19 cellular contexts compared by ENCODE assay signal in the genomic region with DNA sequence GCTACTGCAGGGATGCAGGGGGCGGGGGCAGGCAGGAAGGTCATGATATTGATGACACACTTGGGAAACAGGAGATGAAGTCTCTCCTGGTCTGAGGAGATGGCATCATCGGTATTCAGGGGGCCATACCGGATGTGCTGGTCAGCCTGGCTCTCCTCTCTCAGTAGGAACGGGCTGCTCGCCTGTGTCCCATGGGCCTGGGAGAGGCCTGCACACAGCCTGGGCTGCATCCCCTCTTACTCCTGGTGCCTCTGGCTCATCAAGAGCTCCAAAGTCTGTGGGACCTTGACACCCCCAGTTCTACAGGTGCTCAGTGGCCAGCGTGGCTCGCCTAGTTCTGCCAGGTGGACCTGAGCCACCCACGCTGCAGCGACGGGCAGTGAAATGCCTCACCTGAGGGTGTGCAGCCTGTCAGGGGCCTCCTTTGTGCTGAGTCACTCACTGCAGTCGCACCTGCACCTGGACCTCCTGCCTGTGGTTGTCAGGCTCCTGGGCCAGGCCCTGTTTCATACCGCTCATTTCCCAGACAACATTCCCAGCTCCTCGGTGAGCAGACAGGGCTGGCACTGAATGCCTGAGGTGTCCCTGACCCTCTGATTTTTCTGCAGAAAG. TPM values are rescaled to one million over a fixed set of nuclear protein-coding genes. Genes with fewer than 3 reads are reported as not detected.
DNase-seq lines count a peak whose midpoint lies in the region; ATAC-seq and TF ChIP-seq lines count a peak whose summit lies in the region.
"Had no signal": no experiment of that assay in that cellular context is flagged by ENCODE, and none has a peak within 500 bp of the region (broad histone marks: within the 10 kb centered on the region; RNA-seq: fewer than 3 reads in every experiment).

No MANE protein-coding gene starts in this region.

- H3K9me3 Mint-ChIP-seq in activated T-cell treated with anti-CD3 and anti-CD28 coated beads, Interleukin-2, amount 50 U/mL, for 24 hours, result no peaks in the 10 kb centered on the region
- H3K9me3 Mint-ChIP-seq in activated T-cell treated with anti-CD3 and anti-CD28 coated beads, Interleukin-2, amount 50 U/mL, for 4 hours, result no peaks in the 10 kb centered on the region
- H3K9me3 Mint-ChIP-seq: CD8-positive, alpha-beta memory T cell had no signal

- H2BK120ac ChIP-seq in neuronal stem cell (ENCODE audit: low read depth, low read length), result no peak overlapping the region

- H3K4me2 ChIP-seq in neuronal stem cell (ENCODE audit: insufficient read depth, low read length, poor library complexity, severe bottlenecking), result no peak overlapping the region
- H3K4me2 ChIP-seq: BLaER1 treated with 17β-estradiol and CSF1 and Interleukin-3, amounts not matched to agents 10 nM and 100 nM had no signal

- H2BK5ac ChIP-seq in neuronal stem cell (ENCODE audit: low read length), result no peak overlapping the region

- no peaks in the 10 kb centered on the region for H3K27me3 Mint-ChIP-seq in activated T-cell treated with anti-CD3 and anti-CD28 coated beads, Interleukin-2, amount 50 U/mL, for 24 hours
- H3K27me3 Mint-ChIP-seq in activated T-cell treated with anti-CD3 and anti-CD28 coated beads, Interleukin-2, amount 50 U/mL, for 4 hours (ENCODE audit: low read depth), result no peaks in the 10 kb centered on the region
- H3K27me3 Mint-ChIP-seq: CD8-positive, alpha-beta memory T cell had no signal

- no peak overlapping the region for H2BK12ac ChIP-seq in neuronal stem cell (ENCODE audit: low read length)

- H3K14ac ChIP-seq in neuronal stem cell (ENCODE audit: low read length), result no peak overlapping the region

- no peaks in the 10 kb centered on the region for H3K4me1 Mint-ChIP-seq in activated T-cell treated with anti-CD3 and anti-CD28 coated beads, Interleukin-2, amount 50 U/mL, for 24 hours (ENCODE audit: low read depth)
- H3K4me1 Mint-ChIP-seq in activated T-cell treated with anti-CD3 and anti-CD28 coated beads, Interleukin-2, amount 50 U/mL, for 4 hours (ENCODE audit: low read depth), result no peaks in the 10 kb centered on the region

- H3K4me1 ChIP-seq in neuronal stem cell (ENCODE audit: control insufficient read depth in 2 of 2, insufficient read depth in 1 of 2, low read depth in 1 of 2, low read length in 2 of 2), result no peaks in the 10 kb centered on the region
- H3K4me1 ChIP-seq in BE2C, result no peaks in the 10 kb centered on the region
- H3K4me1 ChIP-seq: BLaER1 treated with 17β-estradiol and CSF1 and Interleukin-3, amounts not matched to agents 10 nM and 100 nM had no signal

- H3K79me1 ChIP-seq in neuronal stem cell (ENCODE audit: low read depth, low read length), result peaks cover 2% of the 10 kb centered on the region

- H3K27me3 ChIP-seq in dorsolateral prefrontal cortex (no peaks in the 10 kb centered on the region), neuronal stem cell (ENCODE audit: control insufficient read depth in 3 of 3, insufficient read depth in 3 of 3, low read depth in 1 of 3, low read length in 3 of 3) (no peaks in the 10 kb centered on the region), BE2C (no peaks in the 10 kb centered on the region)
- H3K27me3 ChIP-seq: BLaER1 treated with 17β-estradiol and CSF1 and Interleukin-3, amounts not matched to agents 10 nM and 100 nM had no signal

- no CpG with 5 or more reads among the region's 13 CpGs for WGBS in neuronal stem cell (ENCODE audit: extremely low coverage in 2 of 2, insufficient read length in 2 of 2, insufficient replicate concordance in 1 of 2), 2 donors

- H3K4me3 Mint-ChIP-seq in activated T-cell treated with anti-CD3 and anti-CD28 coated beads, Interleukin-2, amount 50 U/mL, for 24 hours, result no peak overlapping the region
- H3K4me3 Mint-ChIP-seq in activated T-cell treated with anti-CD3 and anti-CD28 coated beads, Interleukin-2, amount 50 U/mL, for 4 hours, result no peak overlapping the region
- H3K4me3 Mint-ChIP-seq: CD8-positive, alpha-beta memory T cell had no signal

- H3K27ac Mint-ChIP-seq in activated T-cell treated with anti-CD3 and anti-CD28 coated beads, Interleukin-2, amount 50 U/mL, for 24 hours, result no peak overlapping the region

- no peak overlapping the region for H3K4ac ChIP-seq in neuronal stem cell (ENCODE audit: low read length)

- peak; percentile 20 for DNase-seq in activated T-cell treated with anti-CD3 and anti-CD28 coated beads, Interleukin-2, amount 50 U/mL, for 24 hours
- DNase-seq in activated T-cell treated with anti-CD3 and anti-CD28 coated beads, Interleukin-2, amount 50 U/mL, for 4 hours, result no peak
- DNase-seq in dorsolateral prefrontal cortex (peak in 1 of 10 donors; percentile 21), neuronal stem cell (ENCODE audit: low spot score) (no peak), substantia nigra (lab: John Stamatoyannopoulos, UW) (no peak), activated gamma-delta T cell treated with Interleukin-2 at 50 U/mL for 16 hours (no peak), BE2C (no peak), HuH-7.5 (ENCODE audit: low spot score) (no peak)
- DNase-seq: CD8-positive, alpha-beta memory T cell; GF-D8; NCI-H1092; NCI-H2081 treated with DMSO at 0.1 percent for 48 hours; NCI-H2227 treated with DMSO at 0.1 percent for 48 hours; NCI-H524 had no signal

- no peak overlapping the region for H4K91ac ChIP-seq in neuronal stem cell (ENCODE audit: low read depth, low read length, poor library complexity)

- intact Hi-C loops in dorsolateral prefrontal cortex (cut with DNase I), result no loop called here

- no peak for ATAC-seq in activated T-cell treated with anti-CD3 and anti-CD28 coated beads, Interleukin-2, amount 50 U/mL, for 4 hours
- ATAC-seq: Panc1 had no signal

- no peak overlapping the region for H2AK5ac ChIP-seq in neuronal stem cell (ENCODE audit: low read depth, low read length)

- H2BK15ac ChIP-seq in neuronal stem cell (ENCODE audit: low read length), result no peak overlapping the region

- peak overlapping the region; percentile 19 for H3K23ac ChIP-seq in neuronal stem cell (ENCODE audit: low read depth, low read length, poor library complexity)

- H3K4me3 ChIP-seq in dorsolateral prefrontal cortex, result no peak overlapping the region
- H3K4me3 ChIP-seq in neuronal stem cell (ENCODE audit: low read length in 2 of 2), result no peak overlapping the region
- no peak overlapping the region for H3K4me3 ChIP-seq in BE2C (ENCODE audit: low read depth, low read length)
- H3K4me3 ChIP-seq: BLaER1 treated with 17β-estradiol and CSF1 and Interleukin-3, amounts not matched to agents 10 nM and 100 nM had no signal

- no peak overlapping the region for H4K8ac ChIP-seq in neuronal stem cell (ENCODE audit: low read depth, low read length)

- H3K27ac ChIP-seq in dorsolateral prefrontal cortex, result peak overlapping the region in 46 of 59 donors; percentile 1 to 100 (median 68)
- no peak overlapping the region for H3K27ac ChIP-seq in neuronal stem cell (replicated peaks; ENCODE audit: low read length)
- peak overlapping the region; percentile 51 for H3K27ac ChIP-seq in substantia nigra (ENCODE audit: low read depth, low read length, poor library complexity, severe bottlenecking)
- H3K27ac ChIP-seq: BLaER1 treated with 17β-estradiol and CSF1 and Interleukin-3, amounts not matched to agents 10 nM and 100 nM had no signal

- H3K18ac ChIP-seq in neuronal stem cell (ENCODE audit: low read length), result no peak overlapping the region

- peaks cover 99% of the 10 kb centered on the region for H3K36me3 Mint-ChIP-seq in activated T-cell treated with anti-CD3 and anti-CD28 coated beads, Interleukin-2, amount 50 U/mL, for 24 hours (ENCODE audit: low read depth)
- H3K36me3 Mint-ChIP-seq in activated T-cell treated with anti-CD3 and anti-CD28 coated beads, Interleukin-2, amount 50 U/mL, for 4 hours (ENCODE audit: insufficient read depth), result peaks cover 48% of the 10 kb centered on the region

- no peak for TF ChIP-seq CTCF in dorsolateral prefrontal cortex (IDR thresholded peaks at IDR 0.05 in 54 of 56, conservative IDR thresholded peaks at IDR 0.05 in 2 of 56; ENCODE audit: low read depth in 1 of 56, partially characterized antibody in 56 of 56)
- no peak for TF ChIP-seq CTCF in BE2C (IDR thresholded peaks at IDR 0.05; ENCODE audit: low read depth, low read length)

- H3K9me3 ChIP-seq in neuronal stem cell (replicated peaks in 1 of 2; ENCODE audit: control insufficient read depth in 2 of 2, insufficient read depth in 1 of 2, low read depth in 1 of 2, low read length in 2 of 2) (peaks cover 3 to 4% of the 10 kb centered on the region in 2 donors), BE2C (no peaks in the 10 kb centered on the region)
- H3K9me3 ChIP-seq: BLaER1 treated with 17β-estradiol and CSF1 and Interleukin-3, amounts not matched to agents 10 nM and 100 nM had no signal

- peak overlapping the region; percentile 46 for H3K9ac ChIP-seq in neuronal stem cell (ENCODE audit: low read depth, low read length, poor library complexity)
- H3K9ac ChIP-seq: BLaER1 treated with 17β-estradiol and CSF1 and Interleukin-3, amounts not matched to agents 10 nM and 100 nM had no signal

- H2AFZ ChIP-seq in neuronal stem cell (ENCODE audit: low read length), result no peak overlapping the region

- peaks cover 79 to 92% of the 10 kb centered on the region in 2 donors for H3K36me3 ChIP-seq in neuronal stem cell (replicated peaks in 1 of 2; ENCODE audit: control insufficient read depth in 2 of 2, insufficient read depth in 2 of 2, low read length in 2 of 2)
- H3K36me3 ChIP-seq in BE2C, result no peaks in the 10 kb centered on the region

RNA-seq across cellular contexts. Expression of gene CNDP1, which starts 18.6 kb away (rescaled TPM):
- under 1 TPM; 0.15 to 0.49 (median 0.40) TPM for total RNA-seq in activated T-cell treated with anti-CD3 and anti-CD28 coated beads, Interleukin-2, amount 50 U/mL, for 4 hours
- 100 to 1,000 TPM in 66 of 120 experiments, 10 to 100 TPM in 54; 11.2 to 509 (median 107) TPM for total RNA-seq in dorsolateral prefrontal cortex
- 0.15 TPM for polyA plus RNA-seq in neuronal stem cell (2013, experiment 1 of 2)
- polyA plus RNA-seq in neuronal stem cell (2013, experiment 2 of 2), result 0.25 TPM
- not detected for polyA plus RNA-seq in BE2C (2012; ENCODE audit: insufficient read depth, insufficient read length, low read depth)
- total RNA-seq: Daoy, H4, MCF 10A had no signal
- polyA plus RNA-seq: CD8-positive, alpha-beta memory T cell had no signal

RNA-seq across cellular contexts. Expression of gene CNDP2, which starts 19.6 kb away (rescaled TPM):
- 100 to 1,000 TPM; 157 to 165 (median 164) TPM for total RNA-seq in activated T-cell treated with anti-CD3 and anti-CD28 coated beads, Interleukin-2, amount 50 U/mL, for 4 hours
- 100 to 1,000 TPM; 146 to 408 (median 218) TPM for total RNA-seq in dorsolateral prefrontal cortex
- 104 TPM for polyA plus RNA-seq in neuronal stem cell (2013, experiment 1 of 2)
- polyA plus RNA-seq in neuronal stem cell (2013, experiment 2 of 2), result 104 TPM
- 30.1 TPM for polyA plus RNA-seq in BE2C (2012; ENCODE audit: insufficient read depth, insufficient read length, low read depth)

RNA-seq across cellular contexts. Expression of gene DIPK1C, which starts 58.6 kb away (rescaled TPM):
- total RNA-seq in activated T-cell treated with anti-CD3 and anti-CD28 coated beads, Interleukin-2, amount 50 U/mL, for 4 hours, result not detected
- 10 to 100 TPM in 76 of 120 experiments, 1 to 10 TPM in 44; 1.9 to 31.7 (median 11.6) TPM for total RNA-seq in dorsolateral prefrontal cortex
- polyA plus RNA-seq in neuronal stem cell (2013, experiment 1 of 2), result 15.9 TPM
- 15.6 TPM for polyA plus RNA-seq in neuronal stem cell (2013, experiment 2 of 2)
- not detected for polyA plus RNA-seq in BE2C (2012; ENCODE audit: insufficient read depth, insufficient read length, low read depth)
- total RNA-seq: CD8-positive, alpha-beta memory T cell; Daoy; H4; MCF 10A had no signal
- polyA plus RNA-seq: CD8-positive, alpha-beta memory T cell had no signal

Comparison
In these comparisons a context has a peak if more than half of its experiments do, and no peak if none do; other contexts are left out.
1. RNA of gene CNDP1, which starts 18.6 kb away (total RNA-seq): 11.2 to 509 TPM in dorsolateral prefrontal cortex; 0.15 to 0.49 TPM in activated T-cell treated with anti-CD3 and anti-CD28 coated beads, Interleukin-2, amount 50 U/mL, for 4 hours; every median in the first group is over 4 times any median in the second.